1 cellular context compared by ENCODE assay signal in genomic region chr1:43311521-43311920, GRCh38.
TF ChIP-seq lines count a peak whose summit lies in the region.

No MANE protein-coding gene starts in this region.

TF ChIP-seq in IMR-90, 13 proteins besides CTCF, POLR2A, EP300 and RAD21:
- TF ChIP-seq CHD1 (IDR thresholded peaks at IDR 0.05; ENCODE audit: low read depth, low read length) (no peak), RFX5 (IDR thresholded peaks at IDR 0.05; ENCODE audit: low read depth, low read length) (no peak), MAFK (IDR thresholded peaks at IDR 0.05; ENCODE audit: low read depth, low read length) (no peak), NFE2L2 (IDR thresholded peaks at IDR 0.05; ENCODE audit: low read depth, low read length) (no peak), BHLHE40 (IDR thresholded peaks at IDR 0.05; ENCODE audit: low read depth, low read length) (no peak), MXI1 (IDR thresholded peaks at IDR 0.05; ENCODE audit: borderline replicate concordance, low read depth, low read length) (no peak), FOS (IDR thresholded peaks at IDR 0.05; ENCODE audit: low read depth, low read length) (no peak), SMC3 (IDR thresholded peaks at IDR 0.05; ENCODE audit: low read depth, low read length) (no peak), CEBPB (IDR thresholded peaks at IDR 0.05; ENCODE audit: low read depth, low read length) (no peak), MAZ (IDR thresholded peaks at IDR 0.05; ENCODE audit: borderline replicate concordance, low read depth, low read length) (no peak), USF2 (IDR thresholded peaks at IDR 0.05; ENCODE audit: low read depth, low read length) (no peak), RCOR1 (IDR thresholded peaks at IDR 0.05; ENCODE audit: insufficient replicate concordance, low read length) (no peak), ELK1 (IDR thresholded peaks at IDR 0.05; ENCODE audit: borderline replicate concordance, low read depth, low read length) (no peak)
